In the genomic region with DNA sequence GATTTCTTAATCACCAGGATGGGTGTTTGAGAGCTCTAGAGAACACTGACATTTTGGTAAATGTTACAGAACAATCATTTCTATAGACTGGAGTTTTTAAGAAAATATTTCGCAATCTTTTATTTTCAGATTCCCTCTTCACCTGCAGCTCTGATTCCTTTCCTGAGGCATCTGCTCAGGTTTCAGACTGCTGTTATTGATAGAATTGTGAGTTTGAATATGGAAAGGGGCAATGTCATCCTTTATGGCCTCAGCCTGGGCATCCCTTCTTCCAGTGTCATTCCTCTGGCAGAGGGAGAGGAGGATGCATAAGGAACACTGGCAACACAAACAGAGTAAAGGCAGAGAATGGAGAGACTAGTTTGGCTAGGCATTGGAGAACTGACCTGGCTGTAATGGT, we compare ENCODE assay signal across 33 cellular contexts.
"Had no signal": no experiment of that assay in that cellular context is flagged by ENCODE, and none has a peak within 500 bp of the region (broad histone marks: within the 10 kb centered on the region; RNA-seq: fewer than 3 reads in every experiment).

No MANE protein-coding gene starts in this region.

- FAIRE-seq: astrocyte, TTC549 had no signal

- H3K36me3 ChIP-seq: adrenal gland, brain microvascular endothelial cell, breast epithelium had no signal

- ATAC-seq: activated CD8-positive, alpha-beta T cell treated with anti-CD3 and anti-CD28 coated beads for 36 hours; activated naive CD4-positive, alpha-beta T cell treated with anti-CD3 and anti-CD28 coated beads, Interleukin-2, amount 50 U/mL, for 72 hours; activated T-cell treated with anti-CD3 and anti-CD28 coated beads, Interleukin-2, amount 50 U/mL, for 4 hours; activated T-cell treated with anti-CD3 and anti-CD28 coated beads, Interleukin-2, amount 50 U/mL, for 72 hours; activated T-helper 17 cell treated with anti-CD3 and anti-CD28 coated beads, Interleukin-2, amount 50 U/mL, for 72 hours; body of pancreas had no signal

- H3K4me1 ChIP-seq: adrenal gland, body of pancreas, breast epithelium had no signal

- H3K27ac ChIP-seq: adrenal gland, body of pancreas, brain microvascular endothelial cell, breast epithelium, VCaP had no signal

- H3K4me3 ChIP-seq: adrenal gland, body of pancreas, breast epithelium had no signal

- H3K9me3 ChIP-seq: adrenal gland, body of pancreas, breast epithelium had no signal

- H3K27me3 ChIP-seq: body of pancreas, brain microvascular endothelial cell had no signal

- DNase-seq: activated B cell treated with CpG ODN at 0.5 μM for 24 hours; activated CD4-positive, alpha-beta memory T cell treated with anti-CD3 and anti-CD28 coated beads for 36 hours; activated CD4-positive, alpha-beta T cell treated with anti-CD3 and anti-CD28 coated beads for 4 hours; activated CD4-positive, alpha-beta T cell treated with anti-CD3 and anti-CD28 coated beads, Interleukin-2, amount 10 ng/mL, durations not matched to agents 24 days and 14 days; activated CD4-positive, alpha-beta T cell treated with anti-CD3 and anti-CD28 coated beads, Interleukin-2, amount 50 U/mL, for 1 hour; activated CD4-positive, alpha-beta T cell treated with anti-CD3 and anti-CD28 coated beads, Interleukin-2, amount 50 U/mL, for 4 hours; activated CD4-positive, CD25-positive, alpha-beta regulatory T cell treated with anti-CD3 and anti-CD28 coated beads, Interleukin-2, amount 50 U/mL, for 72 hours; activated CD8-positive, alpha-beta memory T cell treated with anti-CD3 and anti-CD28 coated beads, Interleukin-2, amount 50 U/mL, for 4 hours; activated CD8-positive, alpha-beta T cell treated with anti-CD3 and anti-CD28 coated beads for 36 hours; activated effector memory CD4-positive, alpha-beta T cell treated with anti-CD3 and anti-CD28 coated beads, Interleukin-2, amount 50 U/mL, for 16 hours; activated gamma-delta T cell treated with Interleukin-2 at 50 U/mL for 16 hours; activated naive CD4-positive, alpha-beta T cell; activated naive CD4-positive, alpha-beta T cell treated with anti-CD3 and anti-CD28 coated beads for 36 hours; activated naive CD4-positive, alpha-beta T cell treated with anti-CD3 and anti-CD28 coated beads, Interleukin-2, amount 50 U/mL, for 16 hours; activated naive CD8-positive, alpha-beta T cell treated with anti-CD3 and anti-CD28 coated beads for 36 hours; activated T-cell treated with anti-CD3 and anti-CD28 coated beads for 4 hours; activated T-cell treated with anti-CD3 and anti-CD28 coated beads, Interleukin-2, amount 50 U/mL, for 1 hour; activated T-cell treated with anti-CD3 and anti-CD28 coated beads, Interleukin-2, amount 50 U/mL, for 4 hours; activated T-cell treated with anti-CD3 and anti-CD28 coated beads, Interleukin-2, amount 50 U/mL, for 72 hours; adrenal gland; amniotic stem cell; aorta; body of pancreas; brain microvascular endothelial cell; central memory CD4-positive, alpha-beta T cell; T-helper 2 cell; T-helper 9 cell had no signal
